In genomic region chr19:38389101-38389925, GRCh38 we compare ENCODE assay signal across 9 cellular contexts. TPM values are rescaled to one million over a fixed set of nuclear protein-coding genes. Genes with fewer than 3 reads are reported as not detected.
A peak's percentile ranks its signal among the peaks of the same experiment; 100 is the strongest.
DNase-seq lines count a peak whose midpoint lies in the region; ATAC-seq, FAIRE-seq and TF ChIP-seq lines count a peak whose summit lies in the region.
"Had no signal": no experiment of that assay in that cellular context is flagged by ENCODE, and none has a peak within 500 bp of the region (broad histone marks: within the 10 kb centered on the region; RNA-seq: fewer than 3 reads in every experiment).

No MANE protein-coding gene starts in this region.

- no peak for TF ChIP-seq CTCF in Calu3 (IDR thresholded peaks at IDR 0.05; ENCODE audit: unreplicated experiment)
- TF ChIP-seq CTCF in astrocyte of the spinal cord (IDR thresholded peaks at IDR 0.05; ENCODE audit: low read depth, low read length), result no peak
- TF ChIP-seq CTCF in kidney (IDR thresholded peaks at IDR 0.05; ENCODE audit: borderline replicate concordance, extremely low read depth, insufficient read depth), result no peak
- no peak for TF ChIP-seq CTCF in thyroid gland (IDR thresholded peaks at IDR 0.05)

- no peak for FAIRE-seq in kidney (lab: Jason Lieb, UNC)

- H3K27ac Mint-ChIP-seq in Calu3 (ENCODE audit: unreplicated experiment), result peak overlapping the region; percentile 18

- whole genome bisulfite sequencing in thyroid gland, 2 donors, result 17 to 21% methylated on average over 18 to 19 of the region's 28 CpGs

- H3K36me3 Mint-ChIP-seq in Calu3 (ENCODE audit: insufficient read depth, unreplicated experiment), result peaks cover 48% of the 10 kb centered on the region

- no peaks in the 10 kb centered on the region for H3K9me3 Mint-ChIP-seq in Calu3 (ENCODE audit: low read depth, unreplicated experiment)

- DNase-seq in Calu3 (no peak), LHCN-M2 (ENCODE audit: low read depth) (peak; percentile 87), astrocyte of the spinal cord (ENCODE audit: low read depth, low spot score) (peak; percentile 84), kidney (no peak), thyroid gland (peak in 1 of 2 donors; percentile 27), HuH-7 (ENCODE audit: low spot score) (no peak), NCI-H2196 treated with DMSO at 0.1 percent for 48 hours (lab: John Stamatoyannopoulos, UW; ENCODE audit: unreplicated experiment) (no peak)

- H3K4me3 Mint-ChIP-seq in Calu3 (ENCODE audit: low read depth, unreplicated experiment), result peak overlapping the region; percentile 75

- no peaks in the 10 kb centered on the region for H3K27me3 ChIP-seq in thyroid gland

- H3K4me3 ChIP-seq in astrocyte of the spinal cord (ENCODE audit: low read depth, low read length) (peak overlapping the region; percentile 82), kidney (ENCODE audit: low read length in 2 of 2) (peak overlapping the region; percentile 29 to 47), thyroid gland (replicated peaks in 1 of 3) (peak overlapping the region in 1 of 3 donors; percentile 71)

- peak overlapping the region in 1 of 2 donors; percentile 34 for H3K9ac ChIP-seq in kidney (ENCODE audit: low read length in 2 of 2)

- H3K27me3 Mint-ChIP-seq in Calu3 (ENCODE audit: unreplicated experiment), result peaks cover 16% of the 10 kb centered on the region

- H3K27ac ChIP-seq in kidney (ENCODE audit: low read depth in 2 of 2, low read length in 2 of 2) (no peak overlapping the region), thyroid gland (peak overlapping the region; percentile 28 to 84 (median 80))

- H3K36me3 ChIP-seq in kidney (ENCODE audit: control insufficient read depth in 1 of 2, insufficient read depth in 2 of 2, low read length in 2 of 2) (no peaks in the 10 kb centered on the region), thyroid gland (no peaks in the 10 kb centered on the region)

- in situ Hi-C loops in astrocyte of the spinal cord (cut with HindIII; ENCODE audit: low sequenced_read_pairs), result no loop called here

- BruUV-seq in Calu3 (replicated peaks; lab: Mats Ljungman, UMichigan), result no TSS peak

- peaks cover 25% of the 10 kb centered on the region for H3K4me1 Mint-ChIP-seq in Calu3 (ENCODE audit: low read depth, unreplicated experiment)

- CTCF ChIA-PET in Calu3 (lab: Charles Lee), result interaction anchor here (0.6 to 1.1 kb wide), 4 partner anchors 10 to 605 kb away, joined by 3 read pairs; partner anchors contain the start of gene FAM98C

- intact Hi-C loops in Calu3 (cut with micrococcal nuclease; ENCODE audit: unreplicated experiment), result no loop called here
- intact Hi-C loops in kidney (cut with DNase I), result no loop called here
- intact Hi-C loops in thyroid gland (cut with DNase I), result no loop called here

- no peak for TF ChIP-seq POLR2A in thyroid gland (IDR thresholded peaks at IDR 0.05)

- peaks cover 0 to 4% of the 10 kb centered on the region in 2 donors for H3K4me1 ChIP-seq in kidney (ENCODE audit: control insufficient read depth in 1 of 2, insufficient read depth in 1 of 2, low read depth in 1 of 2, low read length in 2 of 2)
- H3K4me1 ChIP-seq in thyroid gland, result peaks cover 26% of the 10 kb centered on the region in 2 donors

- no peak for ATAC-seq in HG02759 (IDR thresholded peaks at IDR 0.05; ENCODE audit: unreplicated experiment)

- H3K9me3 ChIP-seq in kidney (ENCODE audit: control insufficient read depth in 1 of 2, low read length in 2 of 2) (no peaks in the 10 kb centered on the region), thyroid gland (no peaks in the 10 kb centered on the region)

RNA-seq across cellular contexts. Expression of gene SPRED3, which starts 0.8 kb away (rescaled TPM):
- total RNA-seq in Calu3 (2022), result 3.4 and 5.4 TPM in 2 replicates
- total RNA-seq in LHCN-M2 (2014; rRNA removed), result 5.6 and 6.9 TPM in 2 replicates
- 5.9 TPM for polyA plus RNA-seq in LHCN-M2 (2012)
- total RNA-seq in kidney, result 8.7 TPM
- polyA plus RNA-seq in kidney (ENCODE audit: insufficient read depth, low read depth, low replicate concordance), result 0.17 TPM
- 1 to 10 TPM in 2 of 4 donors, under 1 TPM in 2; 0.44 to 7.1 (median 0.96) TPM for total RNA-seq in thyroid gland

RNA-seq across cellular contexts. Expression of gene GGN, which starts 1.5 kb away (rescaled TPM):
- total RNA-seq in Calu3 (2022) (0.40 and 0.64 TPM in 2 replicates), LHCN-M2 (2014; rRNA removed) (1.3 and 2.6 TPM in 2 replicates), kidney (1.6 TPM), thyroid gland (1 to 10 TPM in 2 of 4 donors, under 1 TPM in 2; 0.63 to 3.0 (median 1.8) TPM)
- polyA plus RNA-seq in LHCN-M2 (2012), result 1.4 TPM
- polyA plus RNA-seq in kidney (ENCODE audit: insufficient read depth, low read depth, low replicate concordance), result 0.92 TPM
- total RNA-seq: SK-MEL-5 had no signal

RNA-seq across cellular contexts. Expression of gene FAM98C, which starts 13.6 kb away (rescaled TPM):
- total RNA-seq in Calu3 (2022) (31.4 and 32.8 TPM in 2 replicates), LHCN-M2 (2014; rRNA removed) (21.2 TPM in 2 replicates), kidney (22.3 TPM), thyroid gland (10 to 100 TPM; 22.1 to 36.5 (median 23.9) TPM)
- 17.8 TPM for polyA plus RNA-seq in LHCN-M2 (2012)
- 25.2 TPM for polyA plus RNA-seq in kidney (ENCODE audit: insufficient read depth, low read depth, low replicate concordance)

RNA-seq across cellular contexts. Expression of gene PSMD8, which starts 14.9 kb away (rescaled TPM):
- total RNA-seq in Calu3 (2022) (226 and 233 TPM in 2 replicates), LHCN-M2 (2014; rRNA removed) (399 and 568 TPM in 2 replicates), kidney (126 TPM), thyroid gland (100 to 1,000 TPM; 150 to 270 (median 243) TPM)
- polyA plus RNA-seq in LHCN-M2 (2012), result 408 TPM
- polyA plus RNA-seq in kidney (ENCODE audit: insufficient read depth, low read depth, low replicate concordance), result 217 TPM

RNA-seq across cellular contexts. Expression of gene RASGRP4, which starts 36.7 kb away (rescaled TPM):
- total RNA-seq in Calu3 (2022) (not detected in 2 replicates), LHCN-M2 (2014; rRNA removed) (not detected in 2 replicates), kidney (3.6 TPM), thyroid gland (1 to 10 TPM in 2 of 4 donors, under 1 TPM in 2; 0.89 to 1.7 (median 1.2) TPM)
- 0.13 TPM for polyA plus RNA-seq in LHCN-M2 (2012)
- 0.80 TPM for polyA plus RNA-seq in kidney (ENCODE audit: insufficient read depth, low read depth, low replicate concordance)
- total RNA-seq: SK-MEL-5 had no signal

Comparison
In these comparisons a context has a peak if more than half of its experiments do, and no peak if none do; other contexts are left out.
1. DNase-seq: peak in LHCN-M2 (single experiment) and astrocyte of the spinal cord (single experiment); none in Calu3 (single experiment), kidney (single experiment), HuH-7 (single experiment) and NCI-H2196 treated with DMSO at 0.1 percent for 48 hours (single experiment).
2. H3K27ac ChIP-seq: peak in thyroid gland (3 of 3); none in kidney (0 of 2).